In the genomic region with DNA sequence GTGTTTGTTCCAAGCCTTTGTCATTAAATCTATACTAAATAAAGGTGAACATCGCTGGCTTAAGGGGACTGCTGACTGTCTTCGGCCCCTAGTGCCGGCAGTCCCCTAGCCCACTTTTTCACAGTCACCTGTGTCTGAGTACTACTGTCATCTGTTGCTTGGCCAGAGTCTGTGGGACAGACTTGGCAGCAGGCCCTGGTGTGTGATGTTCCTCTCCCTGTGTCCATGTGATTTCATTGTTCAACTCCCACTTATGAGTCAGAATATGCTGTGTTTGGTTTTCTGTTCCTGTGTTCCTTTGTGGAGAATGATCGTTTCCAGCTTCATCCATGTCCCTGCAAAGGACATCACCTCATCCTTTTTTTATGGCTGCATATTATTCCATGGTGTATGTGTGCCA, we compare ENCODE assay signal across 1 cellular context.
TF ChIP-seq lines count a peak whose summit lies in the region.

No MANE protein-coding gene starts in this region.

TF ChIP-seq in HepG2, 621 proteins besides CTCF, POLR2A, EP300 and RAD21 (continued from another document):
- TF ChIP-seq, protein P1, sequence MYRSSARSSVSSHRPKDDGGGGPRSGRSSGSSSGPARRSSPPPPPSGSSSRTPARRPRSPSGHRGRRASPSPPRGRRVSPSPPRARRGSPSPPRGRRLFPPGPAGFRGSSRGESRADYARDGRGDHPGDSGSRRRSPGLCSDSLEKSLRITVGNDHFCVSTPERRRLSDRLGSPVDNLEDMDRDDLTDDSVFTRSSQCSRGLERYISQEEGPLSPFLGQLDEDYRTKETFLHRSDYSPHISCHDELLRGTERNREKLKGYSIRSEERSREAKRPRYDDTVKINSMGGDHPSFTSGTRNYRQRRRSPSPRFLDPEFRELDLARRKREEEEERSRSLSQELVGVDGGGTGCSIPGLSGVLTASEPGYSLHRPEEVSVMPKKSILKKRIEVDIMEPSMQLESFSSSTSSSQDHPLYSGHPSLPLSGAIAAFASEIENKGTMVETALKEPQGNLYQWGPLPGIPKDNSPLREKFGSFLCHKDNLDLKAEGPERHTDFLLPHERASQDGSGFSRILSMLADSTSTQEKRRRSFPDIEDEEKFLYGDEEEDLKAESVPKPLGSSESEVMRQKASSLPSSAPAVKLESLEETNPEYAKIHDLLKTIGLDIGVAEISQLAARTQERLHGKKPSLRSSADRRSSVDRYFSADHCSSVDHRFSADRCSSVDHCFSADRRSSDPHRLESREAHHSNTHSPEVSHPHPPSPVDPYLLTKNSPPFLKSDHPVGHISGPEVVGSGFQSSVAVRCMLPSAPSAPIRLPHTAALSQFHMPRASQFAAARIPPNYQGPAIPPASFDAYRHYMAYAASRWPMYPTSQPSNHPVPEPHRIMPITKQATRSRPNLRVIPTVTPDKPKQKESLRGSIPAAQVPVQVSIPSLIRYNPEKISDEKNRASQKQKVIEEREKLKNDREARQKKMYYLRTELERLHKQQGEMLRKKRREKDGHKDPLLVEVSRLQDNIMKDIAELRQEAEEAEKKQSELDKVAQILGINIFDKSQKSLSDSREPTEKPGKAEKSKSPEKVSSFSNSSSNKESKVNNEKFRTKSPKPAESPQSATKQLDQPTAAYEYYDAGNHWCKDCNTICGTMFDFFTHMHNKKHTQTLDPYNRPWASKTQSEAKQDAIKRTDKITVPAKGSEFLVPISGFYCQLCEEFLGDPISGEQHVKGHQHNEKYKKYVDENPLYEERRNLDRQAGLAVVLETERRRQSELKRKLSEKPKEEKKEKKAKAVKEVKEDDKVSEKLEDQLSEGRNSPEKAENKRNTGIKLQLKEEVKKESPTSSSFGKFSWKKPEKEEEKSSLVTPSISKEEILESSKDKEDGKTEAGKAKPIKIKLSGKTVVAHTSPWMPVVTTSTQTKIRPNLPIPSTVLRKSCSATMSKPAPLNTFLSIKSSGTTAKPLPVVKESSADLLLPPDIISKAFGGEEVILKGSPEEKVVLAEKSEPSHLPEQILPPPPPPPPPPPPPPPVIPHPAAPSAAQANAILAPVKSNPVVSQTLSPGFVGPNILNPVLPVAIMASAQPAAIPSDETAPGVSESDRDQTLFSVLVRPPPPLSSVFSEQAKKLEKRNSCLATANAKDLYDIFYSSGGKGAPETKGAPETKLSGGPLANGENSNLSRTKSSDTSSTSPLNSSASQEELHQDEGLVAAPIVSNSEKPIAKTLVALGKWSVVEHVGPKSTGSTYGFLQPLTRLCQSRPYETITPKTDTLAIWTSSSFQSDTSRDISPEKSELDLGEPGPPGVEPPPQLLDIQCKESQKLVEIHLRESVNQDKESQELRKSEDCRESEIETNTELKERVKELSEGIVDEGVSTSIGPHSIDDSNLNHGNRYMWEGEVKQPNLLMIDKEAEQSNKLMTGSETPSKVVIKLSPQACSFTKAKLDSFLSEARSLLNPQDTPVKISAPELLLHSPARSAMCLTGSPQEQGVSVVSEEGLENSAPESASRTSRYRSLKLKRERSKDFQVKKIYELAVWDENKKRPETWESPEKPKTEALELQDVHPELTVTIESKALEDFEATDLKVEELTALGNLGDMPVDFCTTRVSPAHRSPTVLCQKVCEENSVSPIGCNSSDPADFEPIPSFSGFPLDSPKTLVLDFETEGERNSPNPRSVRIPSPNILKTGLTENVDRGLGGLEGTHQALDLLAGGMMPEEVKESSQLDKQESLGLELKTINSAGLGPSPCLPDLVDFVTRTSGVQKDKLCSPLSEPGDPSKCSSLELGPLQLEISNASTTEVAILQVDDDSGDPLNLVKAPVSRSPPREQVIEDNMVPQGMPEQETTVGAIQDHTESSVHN (CRISPR knock-in tag; IDR thresholded peaks at IDR 0.05) = no peak
